ENCODE assay signal across 9 cellular contexts in the genomic region with DNA sequence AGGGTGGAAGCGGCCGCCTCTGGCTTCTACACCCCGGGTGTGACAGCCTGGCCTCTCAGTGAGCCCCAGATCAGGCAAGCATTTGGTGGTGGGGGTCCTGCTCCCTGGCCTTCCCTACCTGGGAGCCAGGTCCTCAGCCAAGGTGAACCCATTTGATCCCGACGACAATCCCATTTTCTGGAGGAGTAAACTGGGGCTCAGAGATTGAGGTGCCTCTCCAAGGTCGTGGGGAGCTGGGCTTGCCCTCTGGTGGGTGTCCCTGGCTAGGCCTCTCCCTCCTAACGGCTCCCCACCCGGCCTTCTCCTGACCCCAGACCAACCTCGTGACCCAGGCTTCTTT. TPM values are rescaled to one million over a fixed set of nuclear protein-coding genes. Genes with fewer than 3 reads are reported as not detected.
DNase-seq lines count a peak whose midpoint lies in the region; ATAC-seq, FAIRE-seq and TF ChIP-seq lines count a peak whose summit lies in the region.
"Had no signal": no experiment of that assay in that cellular context is flagged by ENCODE, and none has a peak within 500 bp of the region (broad histone marks: within the 10 kb centered on the region; RNA-seq: fewer than 3 reads in every experiment).

No MANE protein-coding gene starts in this region.

- 0 out of 2 replicates have a peak, but pooled peaks have one; percentile 9 for TF ChIP-seq CTCF in A673 (conservative IDR thresholded peaks at IDR 0.05; ENCODE audit: low read depth, low read length)
- TF ChIP-seq CTCF in bronchial epithelial cell (IDR thresholded peaks at IDR 0.05; ENCODE audit: insufficient read depth, low read length, severe bottlenecking): no peak

- DNase-seq in A673 (ENCODE audit: low spot score): no peak
- DNase-seq in HAP-1 (ENCODE audit: low spot score in 2 of 2): no peak
- no peak for DNase-seq in bronchial epithelial cell (ENCODE audit: low read depth)
- no peak for DNase-seq in RCC 7860 (ENCODE audit: low spot score)
- DNase-seq in sciatic nerve (ENCODE audit: low spot score): no peak
- DNase-seq in MG63: no peak
- DNase-seq in NCI-H226: no peak
- DNase-seq: NCI-H1105 had no signal

- H3K4me1 ChIP-seq in A673 (ENCODE audit: insufficient read depth, low read length, poor library complexity, severe bottlenecking) (peaks cover 3% of the 10 kb centered on the region), HAP-1 (peaks cover 5% of the 10 kb centered on the region), mononuclear cell (ENCODE audit: insufficient read depth, low read length) (peaks cover 15% of the 10 kb centered on the region)

- H3K4me3 ChIP-seq in A673 (ENCODE audit: low read depth, low read length, poor library complexity, severe bottlenecking) (peak overlapping the region; percentile 46), HAP-1 (peak overlapping the region; percentile 20), bronchial epithelial cell (ENCODE audit: low read depth, low read length) (peak overlapping the region; percentile 34), mononuclear cell (ENCODE audit: low read length) (peak overlapping the region; percentile 20), MG63 (no peak overlapping the region)

- no peak overlapping the region for H3K27ac ChIP-seq in A673 (ENCODE audit: low read depth, low read length, poor library complexity, severe bottlenecking)

- no peaks in the 10 kb centered on the region for H3K36me3 ChIP-seq in A673 (ENCODE audit: insufficient read depth, low read length, poor library complexity, severe bottlenecking)
- H3K36me3 ChIP-seq in HAP-1 (replicated peaks): no peaks in the 10 kb centered on the region
- H3K36me3 ChIP-seq in bronchial epithelial cell (ENCODE audit: control insufficient read depth, insufficient read depth, low read length): no peaks in the 10 kb centered on the region
- H3K36me3 ChIP-seq in MG63: no peaks in the 10 kb centered on the region

- POLR2A ChIA-PET in A673 (lab: Charles Lee; ENCODE audit: low non-redundant PET): no interaction called here

- FAIRE-seq in bronchial epithelial cell (lab: Jason Lieb, UNC) (no peak), RCC 7860 (lab: Jason Lieb, UNC) (no peak)

- CTCF ChIA-PET in A673 (lab: Charles Lee): no interaction called here

- ATAC-seq in sciatic nerve: no peak

- no peaks in the 10 kb centered on the region for H3K27me3 ChIP-seq in A673 (replicated peaks; ENCODE audit: insufficient read depth, low read depth, low read length, poor library complexity)
- no peaks in the 10 kb centered on the region for H3K27me3 ChIP-seq in HAP-1 (ENCODE audit: low read depth)
- H3K27me3 ChIP-seq in bronchial epithelial cell (ENCODE audit: control insufficient read depth, insufficient read depth, low read length): peaks cover 15% of the 10 kb centered on the region
- H3K27me3 ChIP-seq in mononuclear cell (ENCODE audit: insufficient read depth, low read length): peaks cover 5% of the 10 kb centered on the region
- H3K27me3 ChIP-seq in MG63: no peaks in the 10 kb centered on the region

- H3K9me3 ChIP-seq in A673 (ENCODE audit: low read depth, low read length, poor library complexity, severe bottlenecking): no peaks in the 10 kb centered on the region
- H3K9me3 ChIP-seq in HAP-1: no peaks in the 10 kb centered on the region
- H3K9me3 ChIP-seq in mononuclear cell (ENCODE audit: low read depth, low read length): no peaks in the 10 kb centered on the region
- H3K9me3 ChIP-seq in MG63: no peaks in the 10 kb centered on the region

- in situ Hi-C loops in HAP-1 (cut with MboI; ENCODE audit: low sequenced_read_pairs): no loop called here

- intact Hi-C loops in A673 (cut with micrococcal nuclease; ENCODE audit: unreplicated experiment): no loop called here
- intact Hi-C loops in sciatic nerve (cut with DNase I): no loop called here

- BruUV-seq in A673 (replicated peaks; lab: Mats Ljungman, UMichigan): no TSS peak

RNA-seq across cellular contexts. Expression of a gene that starts 2.7 kb away (rescaled TPM):
- not detected in 2 replicates for total RNA-seq in A673 (2021)
- total RNA-seq in bronchial epithelial cell: 0.26 TPM in 1 of 2 replicates, not detected in the other
- not detected for total RNA-seq in mononuclear cell
- total RNA-seq in sciatic nerve: 3.3 TPM
- 0.17 TPM in 1 of 2 replicates, not detected in the other for total RNA-seq in MG63 (2014; rRNA removed; shearing (Covaris generic); ENCODE audit: low replicate concordance)

RNA-seq across cellular contexts. Expression of a gene that starts 7.8 kb away (rescaled TPM):
- total RNA-seq in A673 (2021) (0.99 and 2.3 TPM in 2 replicates), bronchial epithelial cell (not detected in 2 replicates), mononuclear cell (not detected), sciatic nerve (not detected)
- total RNA-seq in MG63 (2014; rRNA removed; shearing (Covaris generic); ENCODE audit: low replicate concordance): not detected in 2 replicates

RNA-seq across cellular contexts. Expression of a gene that starts 31.4 kb away (rescaled TPM):
- 5.5 and 7.0 TPM in 2 replicates for total RNA-seq in A673 (2021)
- total RNA-seq in bronchial epithelial cell: 5.3 and 21.1 TPM in 2 replicates
- total RNA-seq in mononuclear cell: 410 TPM
- 142 TPM for total RNA-seq in sciatic nerve
- total RNA-seq in MG63 (2014; rRNA removed; shearing (Covaris generic); ENCODE audit: low replicate concordance): 86.5 and 90.4 TPM in 2 replicates

RNA-seq across cellular contexts. Expression of a gene that starts 34.5 kb away (rescaled TPM):
- 103 and 106 TPM in 2 replicates for total RNA-seq in A673 (2021)
- 55.0 and 85.6 TPM in 2 replicates for total RNA-seq in bronchial epithelial cell
- total RNA-seq in mononuclear cell: 14.1 TPM
- total RNA-seq in sciatic nerve: 105 TPM
- 8.3 and 11.7 TPM in 2 replicates for total RNA-seq in MG63 (2014; rRNA removed; shearing (Covaris generic); ENCODE audit: low replicate concordance)
